ENCODE assay signal across 9 cellular contexts in genomic region chr1:29332204-29332603, GRCh38.
DNase-seq lines count a peak whose midpoint lies in the region; ATAC-seq and TF ChIP-seq lines count a peak whose summit lies in the region.
"Had no signal": no experiment of that assay in that cellular context is flagged by ENCODE, and none has a peak within 500 bp of the region (broad histone marks: within the 10 kb centered on the region; RNA-seq: fewer than 3 reads in every experiment).

No MANE protein-coding gene starts in this region.

- peak; percentile 40 for DNase-seq in NCI-H2029 (lab: John Stamatoyannopoulos, UW)
- no peak for DNase-seq in NCI-H2029 treated with DMSO at 0.1 percent for 48 hours (lab: John Stamatoyannopoulos, UW)
- DNase-seq in HT-29 (ENCODE audit: low spot score) = peak; percentile 44
- no peak for DNase-seq in left lung
- DNase-seq in activated T-cell treated with anti-CD3 and anti-CD28 coated beads, Interleukin-2, amount 50 U/mL, for 24 hours = no peak
- DNase-seq in T-helper 17 cell = no peak

- H3K4me3 ChIP-seq in left lung = no peak overlapping the region

- H3K9me3 ChIP-seq in left lung (no peaks in the 10 kb centered on the region), T-helper 17 cell (ENCODE audit: control insufficient read depth, low read length, poor library complexity, severe bottlenecking) (no peaks in the 10 kb centered on the region)

- peaks cover 0 to 27% of the 10 kb centered on the region in 2 donors for H3K27me3 ChIP-seq in left lung

- TF ChIP-seq CTCF in VCaP (conservative IDR thresholded peaks at IDR 0.05) (peak; percentile 40), left lung (IDR thresholded peaks at IDR 0.05) (peak in 1 of 2 donors; percentile 12)

- H3K27ac Mint-ChIP-seq in activated T-cell treated with anti-CD3 and anti-CD28 coated beads, Interleukin-2, amount 50 U/mL, for 24 hours = no peak overlapping the region
- no peak overlapping the region for H3K27ac Mint-ChIP-seq in T-helper 17 cell
- H3K27ac Mint-ChIP-seq: CD4-positive, CD25-positive, alpha-beta regulatory T cell had no signal

- peaks cover 4% of the 10 kb centered on the region for H3K9me3 Mint-ChIP-seq in activated T-cell treated with anti-CD3 and anti-CD28 coated beads, Interleukin-2, amount 50 U/mL, for 24 hours

- H3K36me3 Mint-ChIP-seq in activated T-cell treated with anti-CD3 and anti-CD28 coated beads, Interleukin-2, amount 50 U/mL, for 24 hours (ENCODE audit: low read depth) = no peaks in the 10 kb centered on the region
- H3K36me3 Mint-ChIP-seq in T-helper 17 cell (ENCODE audit: low read depth) = no peaks in the 10 kb centered on the region
- H3K36me3 Mint-ChIP-seq: CD4-positive, CD25-positive, alpha-beta regulatory T cell had no signal

- H3K27ac ChIP-seq in VCaP (no peak overlapping the region), left lung (no peak overlapping the region)

- peaks cover 0 to 3% of the 10 kb centered on the region in 2 donors for H3K36me3 ChIP-seq in left lung

- intact Hi-C loops in left lung (cut with DNase I) = no loop called here

- ATAC-seq in left lung (peak; percentile 79), T-helper 17 cell (no peak), GM18907 (IDR thresholded peaks at IDR 0.05; ENCODE audit: unreplicated experiment) (no peak)

- peaks cover 31% of the 10 kb centered on the region for H3K27me3 Mint-ChIP-seq in activated T-cell treated with anti-CD3 and anti-CD28 coated beads, Interleukin-2, amount 50 U/mL, for 24 hours
- H3K27me3 Mint-ChIP-seq in T-helper 17 cell = peaks cover 45% of the 10 kb centered on the region

- no peak overlapping the region for H3K4me3 Mint-ChIP-seq in activated T-cell treated with anti-CD3 and anti-CD28 coated beads, Interleukin-2, amount 50 U/mL, for 24 hours
- H3K4me3 Mint-ChIP-seq in T-helper 17 cell = no peak overlapping the region
- H3K4me3 Mint-ChIP-seq: CD4-positive, CD25-positive, alpha-beta regulatory T cell had no signal

- H3K4me1 ChIP-seq in left lung = no peaks in the 10 kb centered on the region

- no peaks in the 10 kb centered on the region for H3K4me1 Mint-ChIP-seq in activated T-cell treated with anti-CD3 and anti-CD28 coated beads, Interleukin-2, amount 50 U/mL, for 24 hours (ENCODE audit: low read depth)
- H3K4me1 Mint-ChIP-seq in T-helper 17 cell = no peaks in the 10 kb centered on the region
- H3K4me1 Mint-ChIP-seq: CD4-positive, CD25-positive, alpha-beta regulatory T cell had no signal

Comparison
In these comparisons a context has a peak if more than half of its experiments do, and no peak if none do; other contexts are left out.
1. DNase-seq: peak in NCI-H2029 (single experiment) and HT-29 (single experiment); none in NCI-H2029 treated with DMSO at 0.1 percent for 48 hours (single experiment), left lung (0 of 2), activated T-cell treated with anti-CD3 and anti-CD28 coated beads, Interleukin-2, amount 50 U/mL, for 24 hours (single experiment) and T-helper 17 cell (0 of 3).